Comparison of ENCODE assay signal across 8 cellular contexts in genomic region chr5:35264509-35264908, GRCh38. TPM values are rescaled to one million over a fixed set of nuclear protein-coding genes. Genes with fewer than 3 reads are reported as not detected.
"Had no signal": no experiment of that assay in that cellular context is flagged by ENCODE, and none has a peak within 500 bp of the region (broad histone marks: within the 10 kb centered on the region; RNA-seq: fewer than 3 reads in every experiment).

No MANE protein-coding gene starts in this region.

- ATAC-seq: HCT116, K562 had no signal

- H3K4me3 Mint-ChIP-seq: HFFc6 had no signal

- DNase-seq: GOT3, H7, HFFc6, IMR-90, KG1 had no signal

- H3K4me3 ChIP-seq: HAP-1, K562 had no signal

- H3K36me3 ChIP-seq: HAP-1 had no signal

- H3K27ac Mint-ChIP-seq: HFFc6 had no signal

- H3K9me3 Mint-ChIP-seq: HFFc6 had no signal

- FAIRE-seq: K562 had no signal

RNA-seq across cellular contexts. Expression of gene PRLR, which starts 34.2 kb away (rescaled TPM):
- polyA plus RNA-seq: K562 had no signal
